ENCODE assay signal across 8 cellular contexts in genomic region chr15:50685976-50686467, GRCh38. TPM values are rescaled to one million over a fixed set of nuclear protein-coding genes. Genes with fewer than 3 reads are reported as not detected.
DNase-seq lines count a peak whose midpoint lies in the region; ATAC-seq lines count a peak whose summit lies in the region.

No MANE protein-coding gene starts in this region.

- WGBS in urinary bladder = under 1% methylated on average over 30 of the region's 30 CpGs

- H3K36me3 Mint-ChIP-seq in activated naive CD4-positive, alpha-beta T cell treated with anti-CD3 and anti-CD28 coated beads, Interleukin-2, amount 50 U/mL, for 72 hours = peaks cover 29 to 55% of the 10 kb centered on the region in 2 donors

- H3K9me3 Mint-ChIP-seq in activated naive CD4-positive, alpha-beta T cell treated with anti-CD3 and anti-CD28 coated beads, Interleukin-2, amount 50 U/mL, for 72 hours = no peaks in the 10 kb centered on the region

- DNase-seq in D341Med (ENCODE audit: low spot score) (peak; percentile 81), HK-2 (ENCODE audit: unreplicated experiment) (peak; percentile 62), SHP77 treated with DMSO at 0.1 percent for 48 hours (lab: John Stamatoyannopoulos, UW) (peak; percentile 14), cardiac septum (ENCODE audit: low spot score) (peak; percentile 85), posterior vena cava (ENCODE audit: low spot score) (peak; percentile 88)
- DNase-seq in activated naive CD4-positive, alpha-beta T cell treated with anti-CD3 and anti-CD28 coated beads, Interleukin-2, amount 50 U/mL, for 72 hours (ENCODE audit: low spot score in 2 of 2) = peak; percentile 74 to 83

- peak; percentile 25 for ATAC-seq in GM19468 (IDR thresholded peaks at IDR 0.05; ENCODE audit: extremely low read depth, unreplicated experiment)
- peak; percentile 69 to 80 for ATAC-seq in activated naive CD4-positive, alpha-beta T cell treated with anti-CD3 and anti-CD28 coated beads, Interleukin-2, amount 50 U/mL, for 72 hours

- no peaks in the 10 kb centered on the region for H3K36me3 ChIP-seq in urinary bladder (ENCODE audit: insufficient read depth)

- H3K27ac ChIP-seq in urinary bladder (ENCODE audit: low read depth) = peak overlapping the region; percentile 91

- H3K4me3 ChIP-seq in urinary bladder (ENCODE audit: low read depth, low read length) = peak overlapping the region; percentile 64

- no peaks in the 10 kb centered on the region for H3K4me1 ChIP-seq in urinary bladder (ENCODE audit: insufficient read depth)

- intact Hi-C loops in cardiac septum (cut with DNase I) (loop anchor here (1.0 to 5.0 kb wide), 2 partner anchors 79 to 221 kb away; partner anchors contain the start of genes AP4E1 and SPPL2A), posterior vena cava (cut with DNase I) (no loop called here)

- H3K27ac Mint-ChIP-seq in activated naive CD4-positive, alpha-beta T cell treated with anti-CD3 and anti-CD28 coated beads, Interleukin-2, amount 50 U/mL, for 72 hours = peak overlapping the region; percentile 98 to 99

RNA-seq across cellular contexts. Expression of gene TRPM7, which starts 0.6 kb away (rescaled TPM):
- 10 to 100 TPM; 48.3 to 55.8 TPM for total RNA-seq in activated naive CD4-positive, alpha-beta T cell treated with anti-CD3 and anti-CD28 coated beads, Interleukin-2, amount 50 U/mL, for 72 hours
- total RNA-seq in cardiac septum (34.5 TPM), posterior vena cava (10 to 100 TPM; 37.1 to 47.8 TPM), urinary bladder (126 TPM)
- polyA plus RNA-seq in urinary bladder = 14.3 TPM

Comparison
In these comparisons a context has a peak if more than half of its experiments do, and no peak if none do; other contexts are left out.
1. Peak in every context shown above with its lines: DNase-seq, ATAC-seq, H3K4me3 ChIP-seq and H3K27ac ChIP-seq.
2. DNase-seq: peak in every context shown above with its lines; median percentile 88 in posterior vena cava; 85 in cardiac septum; 81 in D341Med; 78 in activated naive CD4-positive, alpha-beta T cell treated with anti-CD3 and anti-CD28 coated beads, Interleukin-2, amount 50 U/mL, for 72 hours; 62 in HK-2; 14 in SHP77 treated with DMSO at 0.1 percent for 48 hours.